Comparison of ENCODE assay signal across 8 cellular contexts in the genomic region with DNA sequence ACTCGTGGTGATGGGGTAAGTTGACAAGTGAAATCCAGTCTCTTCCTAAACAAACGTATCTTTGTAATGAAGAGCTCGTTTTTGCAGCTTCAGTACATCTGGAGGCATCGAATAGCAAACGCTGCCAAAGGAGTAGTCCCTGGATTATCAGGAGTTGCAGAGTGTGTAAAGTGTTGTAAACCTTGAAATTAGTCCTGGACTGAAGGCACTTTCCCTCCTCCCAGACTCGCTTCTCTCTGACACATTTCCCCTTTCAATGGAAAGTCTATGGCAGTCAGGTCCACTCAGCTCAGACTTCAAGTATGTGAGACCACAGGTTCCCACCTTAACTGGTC. TPM values are rescaled to one million over a fixed set of nuclear protein-coding genes. Genes with fewer than 3 reads are reported as not detected.
DNase-seq lines count a peak whose midpoint lies in the region; ATAC-seq and TF ChIP-seq lines count a peak whose summit lies in the region.

No MANE protein-coding gene starts in this region.

- no peaks in the 10 kb centered on the region for H3K9me3 Mint-ChIP-seq in MCF 10A (ENCODE audit: unreplicated experiment)
- H3K9me3 Mint-ChIP-seq in mesothelial cell of epicardium, result no peaks in the 10 kb centered on the region

- no peaks in the 10 kb centered on the region for H3K27me3 Mint-ChIP-seq in MCF 10A (ENCODE audit: insufficient read depth, unreplicated experiment)
- H3K27me3 Mint-ChIP-seq in mesothelial cell of epicardium (ENCODE audit: low read depth), result peaks cover 3% of the 10 kb centered on the region

- H3K4me1 ChIP-seq in heart left ventricle, result peaks cover 0 to 32% (median 11%) of the 10 kb centered on the region in 12 donors

- H3K4me3 ChIP-seq in heart left ventricle, result peak overlapping the region; percentile 43 to 96 (median 76)

- no peak for ATAC-seq in heart left ventricle
- ATAC-seq in left ventricle myocardium superior, result no peak
- no peak for ATAC-seq in HG03108 (IDR thresholded peaks at IDR 0.05; ENCODE audit: unreplicated experiment)

- 27 to 36% (median 33%) methylated on average over 6 of the region's 6 CpGs for WGBS in heart left ventricle, 4 donors

- no TSS peak for BruUV-seq in MCF 10A (replicated peaks; lab: Mats Ljungman, UMichigan)

- no peak for TF ChIP-seq POLR2A in heart left ventricle (IDR thresholded peaks at IDR 0.05)

- H3K36me3 Mint-ChIP-seq in MCF 10A (ENCODE audit: insufficient read depth, unreplicated experiment) (no peaks in the 10 kb centered on the region), mesothelial cell of epicardium (peaks cover 2% of the 10 kb centered on the region)

- H3K27ac Mint-ChIP-seq in MCF 10A (ENCODE audit: low read depth, unreplicated experiment) (peak overlapping the region; percentile 36), mesothelial cell of epicardium (no peak overlapping the region)

- H3K36me3 ChIP-seq in heart left ventricle, result no peaks in the 10 kb centered on the region

- H3K27me3 ChIP-seq in heart left ventricle, result no peaks in the 10 kb centered on the region

- TF ChIP-seq CTCF in heart left ventricle (IDR thresholded peaks at IDR 0.05), result no peak
- TF ChIP-seq CTCF in MCF 10A (IDR thresholded peaks at IDR 0.05; ENCODE audit: unreplicated experiment), result no peak
- TF ChIP-seq CTCF in mesothelial cell of epicardium (IDR thresholded peaks at IDR 0.05; ENCODE audit: unreplicated experiment), result no peak

- CTCF ChIA-PET in MCF 10A (lab: Yijun Ruan, JAX), result interaction anchor here (0.6 to 1.5 kb wide), 4 partner anchors 20 to 338 kb away, joined by 3 to 5 read pairs (median 3); no protein-coding TSS in a partner anchor

- DNase-seq in heart left ventricle (no peak), left ventricle myocardium superior (no peak), MCF 10A (ENCODE audit: unreplicated experiment) (no peak), mesothelial cell of epicardium (ENCODE audit: low spot score in 2 of 2, unreplicated experiment in 2 of 2) (no peak), HuH-7 (ENCODE audit: low spot score) (no peak), NCI-H1092 treated with DMSO at 0.1 percent for 48 hours (lab: John Stamatoyannopoulos, UW) (no peak), amniotic stem cell (lab: John Stamatoyannopoulos, UW) (no peak)

- POLR2A ChIA-PET in MCF 10A (lab: Yijun Ruan, JAX), result interaction anchor here (1.0 to 2.1 kb wide), 10 partner anchors 9 to 233 kb away, joined by 3 to 18 read pairs (median 5); a partner anchor contains a TSS

- H3K4me3 Mint-ChIP-seq in MCF 10A (ENCODE audit: unreplicated experiment), result peak overlapping the region; percentile 84
- H3K4me3 Mint-ChIP-seq in mesothelial cell of epicardium, result peak overlapping the region; percentile 89

- H3K9me3 ChIP-seq in heart left ventricle, result no peaks in the 10 kb centered on the region

- peaks cover 20% of the 10 kb centered on the region for H3K4me1 Mint-ChIP-seq in MCF 10A (ENCODE audit: insufficient read depth, unreplicated experiment)
- peaks cover 23% of the 10 kb centered on the region for H3K4me1 Mint-ChIP-seq in mesothelial cell of epicardium

- peak overlapping the region in 7 of 12 donors; percentile 69 to 94 (median 89) for H3K27ac ChIP-seq in heart left ventricle

- intact Hi-C loops in heart left ventricle (cut with DNase I) (loop anchor here in 9 of 10 donors (2.0 to 10.0 kb wide), 10 partner anchors 38 to 503 kb away; a partner anchor contains a TSS), left ventricle myocardium superior (cut with micrococcal nuclease) (no loop called here), MCF 10A (cut with micrococcal nuclease) (loop anchor here (1.0 to 10.0 kb wide), 8 partner anchors 43 to 749 kb away; no protein-coding TSS in a partner anchor)

RNA-seq across cellular contexts. Expression of a gene that starts 1.5 kb away (rescaled TPM):
- 10 to 100 TPM; 46.2 to 76.1 (median 59.5) TPM for total RNA-seq in heart left ventricle
- 10 to 100 TPM; 14.8 to 38.8 TPM for polyA plus RNA-seq in heart left ventricle
- total RNA-seq in left ventricle myocardium superior, result 50.4 TPM
- total RNA-seq in MCF 10A (2022), result 17.5 and 21.4 TPM in 2 replicates
- 60.0 to 74.2 TPM (median 67.0 TPM) in 3 replicates for total RNA-seq in mesothelial cell of epicardium

RNA-seq across cellular contexts. Expression of a gene that starts 38.6 kb away (rescaled TPM):
- total RNA-seq in heart left ventricle, result 100 to 1,000 TPM in 7 of 9 donors, 10 to 100 TPM in 2; 76.2 to 145 (median 113) TPM
- polyA plus RNA-seq in heart left ventricle, result 100 to 1,000 TPM; 124 to 141 TPM
- total RNA-seq in left ventricle myocardium superior, result 146 TPM
- 74.9 and 111 TPM in 2 replicates for total RNA-seq in MCF 10A (2022)
- 62.9 to 68.2 TPM (median 62.9 TPM) in 3 replicates for total RNA-seq in mesothelial cell of epicardium
